In the genomic region with DNA sequence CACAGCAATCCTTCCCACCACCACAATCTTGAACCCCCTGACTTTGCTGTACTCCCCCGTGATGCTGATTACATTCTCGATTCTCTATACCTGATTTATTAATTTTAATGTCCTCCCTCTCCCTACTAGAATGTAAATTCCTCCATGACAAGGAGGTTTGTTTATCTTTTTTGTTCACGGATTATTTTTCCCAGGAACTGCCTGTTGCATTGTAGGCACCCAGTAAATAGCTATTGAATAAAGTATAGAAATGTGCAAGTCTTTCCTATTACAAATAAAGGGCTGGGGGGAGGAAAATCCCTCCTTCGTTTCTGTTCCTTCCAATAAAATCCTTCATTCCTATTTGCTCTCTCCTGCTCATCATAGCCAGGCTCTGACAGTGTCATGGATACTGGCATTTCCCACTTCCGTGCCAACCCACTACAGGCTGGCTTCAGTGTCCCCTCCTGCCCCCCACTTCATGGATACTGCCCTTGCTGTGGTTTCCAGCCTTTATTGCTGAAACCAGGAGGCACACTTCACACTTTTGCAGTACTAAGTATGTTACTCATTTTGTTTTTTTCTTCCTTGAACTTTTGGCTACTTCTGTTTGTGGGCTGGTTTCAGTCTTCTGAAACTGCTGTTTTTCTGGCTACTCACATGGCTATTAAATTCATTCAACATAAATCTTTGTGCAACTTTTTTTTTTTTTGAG, we compare ENCODE assay signal across 10 cellular contexts. TPM values are rescaled to one million over a fixed set of nuclear protein-coding genes. Genes with fewer than 3 reads are reported as not detected.
DNase-seq lines count a peak whose midpoint lies in the region; ATAC-seq, FAIRE-seq and TF ChIP-seq lines count a peak whose summit lies in the region.
"Had no signal": no experiment of that assay in that cellular context is flagged by ENCODE, and none has a peak within 500 bp of the region (broad histone marks: within the 10 kb centered on the region; RNA-seq: fewer than 3 reads in every experiment).

No MANE protein-coding gene starts in this region.

- H3K36me3 ChIP-seq in endothelial cell of umbilical vein (ENCODE audit: control insufficient read depth in 2 of 2, extremely low read depth in 1 of 2, insufficient read depth in 2 of 2, low read length in 2 of 2) = no peaks in the 10 kb centered on the region

- BruUV-seq in endothelial cell of umbilical vein (replicated peaks; lab: Mats Ljungman, UMichigan) = no TSS peak

- intact Hi-C loops in endothelial cell of umbilical vein (cut with micrococcal nuclease) = no loop called here

- no peaks in the 10 kb centered on the region for H3K9me1 ChIP-seq in endothelial cell of umbilical vein (replicated peaks; ENCODE audit: control insufficient read depth, extremely low read depth, insufficient read depth, low read length)

- FAIRE-seq in endothelial cell of umbilical vein (lab: Jason Lieb, UNC) = no peak
- FAIRE-seq: frontal cortex had no signal

- no peak for TF ChIP-seq POLR2A in endothelial cell of umbilical vein (IDR thresholded peaks at IDR 0.05; ENCODE audit: low read depth, low read length)

- POLR2A ChIA-PET in endothelial cell of umbilical vein (lab: Charles Lee) = interaction anchor here (1.0 kb wide), 1 partner anchor 8 kb away, joined by 3 read pairs; a partner anchor contains a TSS

- ATAC-seq in omental fat pad (ENCODE audit: low FRiP score) (peak; percentile 22), HG02588 (IDR thresholded peaks at IDR 0.05; ENCODE audit: unreplicated experiment) (no peak)

- dilution Hi-C loops in endothelial cell of umbilical vein (cut with MboI; ENCODE audit: extremely low pct_ligation_motif_present, low sequenced_read_pairs) = no loop called here

- H3K27me3 ChIP-seq in endothelial cell of umbilical vein (ENCODE audit: control insufficient read depth in 2 of 2, insufficient read depth in 2 of 2, low read length in 2 of 2) = no peaks in the 10 kb centered on the region

- H3K27ac ChIP-seq in endothelial cell of umbilical vein (ENCODE audit: insufficient read depth, low read depth, low read length) = no peak overlapping the region

- H3K9me3 ChIP-seq in endothelial cell of umbilical vein (replicated peaks; ENCODE audit: control insufficient read depth, insufficient read depth, low read length) = no peaks in the 10 kb centered on the region

- peaks cover 82% of the 10 kb centered on the region for H3K79me2 ChIP-seq in endothelial cell of umbilical vein (ENCODE audit: control insufficient read depth, insufficient read depth, low read length)

- H3K4me3 ChIP-seq in AG10803 (ENCODE audit: low read length) = peak overlapping the region; percentile 29; the same call in 1 of the 2 replicates
- H3K4me3 ChIP-seq in endothelial cell of umbilical vein (replicated peaks in 1 of 3; ENCODE audit: insufficient read depth in 1 of 3, low read depth in 1 of 3, low read length in 3 of 3) = no peak overlapping the region

- H4K20me1 ChIP-seq in endothelial cell of umbilical vein (replicated peaks; ENCODE audit: control insufficient read depth, extremely low read depth, insufficient read depth, low read length) = peaks cover 6% of the 10 kb centered on the region

- in situ Hi-C loops in ACHN (cut with HindIII; ENCODE audit: low pct_ligation_motif_present, low pct_unique_long_range_greater_than_20kb, low sequenced_read_pairs) = no loop called here

- peaks cover 22% of the 10 kb centered on the region for H3K4me1 ChIP-seq in endothelial cell of umbilical vein (ENCODE audit: control insufficient read depth, extremely low read depth, insufficient read depth, low read length)

- TF ChIP-seq CTCF in AG10803 (conservative IDR thresholded peaks at IDR 0.05; ENCODE audit: low read length) (no peak), endothelial cell of umbilical vein (IDR thresholded peaks at IDR 0.05; ENCODE audit: extremely low read depth in 1 of 2, insufficient read depth in 1 of 2, low read depth in 1 of 2, low read length in 2 of 2) (no peak), omental fat pad (IDR thresholded peaks at IDR 0.05) (no peak)

- H3K9ac ChIP-seq in endothelial cell of umbilical vein (replicated peaks; ENCODE audit: extremely low read depth, insufficient read depth, low read length) = peak overlapping the region; percentile 9

- no peak overlapping the region for H2AFZ ChIP-seq in endothelial cell of umbilical vein (ENCODE audit: low read depth, low read length)

- no peak overlapping the region for H3K4me2 ChIP-seq in endothelial cell of umbilical vein (ENCODE audit: insufficient read depth, low read length)

- CTCF ChIA-PET in endothelial cell of umbilical vein (lab: Charles Lee) = interaction anchor here (2.1 kb wide), 1 partner anchor 8 kb away, joined by 7 read pairs; a partner anchor contains a TSS

- DNase-seq in AG10803 (ENCODE audit: low read depth) (peak; percentile 82), M059J (ENCODE audit: low read depth) (peak; percentile 86), endothelial cell of umbilical vein (ENCODE audit: low read depth, low spot score) (peak; percentile 52), omental fat pad (ENCODE audit: low spot score) (no peak), ACHN (no peak), UCSD-AML1 (lab: John Stamatoyannopoulos, UW; ENCODE audit: unreplicated experiment) (no peak), ureter (ENCODE audit: low spot score) (no peak)
- DNase-seq: NCI-H1092 treated with DMSO at 0.1 percent for 48 hours had no signal

TF ChIP-seq in endothelial cell of umbilical vein, 7 proteins besides CTCF, POLR2A, EP300 and RAD21:
- no peak for TF ChIP-seq FOS (IDR thresholded peaks at IDR 0.05; ENCODE audit: borderline replicate concordance, insufficient read depth, low read length)
- no peak for TF ChIP-seq MYC (IDR thresholded peaks at IDR 0.05; ENCODE audit: low read depth, low read length)
- TF ChIP-seq, protein P1, sequence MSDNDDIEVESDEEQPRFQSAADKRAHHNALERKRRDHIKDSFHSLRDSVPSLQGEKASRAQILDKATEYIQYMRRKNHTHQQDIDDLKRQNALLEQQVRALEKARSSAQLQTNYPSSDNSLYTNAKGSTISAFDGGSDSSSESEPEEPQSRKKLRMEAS (IDR thresholded peaks at IDR 0.05; ENCODE audit: insufficient read depth, insufficient read length) = no peak
- no peak for TF ChIP-seq POLR2AphosphoS5 (IDR thresholded peaks at IDR 0.05; ENCODE audit: insufficient read depth, low read depth, low read length)
- TF ChIP-seq GATA2 (IDR thresholded peaks at IDR 0.05; ENCODE audit: insufficient read depth, insufficient read length, low read depth, low read length) = no peak
- no peak for TF ChIP-seq EZH2 (IDR thresholded peaks at IDR 0.05; ENCODE audit: borderline replicate concordance, low read depth, low read length, severe bottlenecking)
- no peak for TF ChIP-seq JUN (IDR thresholded peaks at IDR 0.05; ENCODE audit: borderline replicate concordance, insufficient read depth, insufficient read length, low read depth)

RNA-seq across cellular contexts. Expression of a gene that starts 7.5 kb away (rescaled TPM):
- total RNA-seq in M059J (2014; rRNA removed; shearing (Covaris generic)) = 14.5 and 27.8 TPM in 2 replicates
- total RNA-seq in endothelial cell of umbilical vein (46.6 and 58.6 TPM in 2 replicates), omental fat pad (10 to 100 TPM; 45.7 to 63.5 (median 52.1) TPM), ureter (37.2 TPM)
- polyA plus RNA-seq in endothelial cell of umbilical vein = 14.8 and 15.5 TPM in 2 replicates
- 13.3 and 14.2 TPM in 2 replicates for polyA plus RNA-seq in endothelial cell of umbilical vein (2011; cell fraction: cytosol; rRNA removed)
- 27.6 and 30.0 TPM in 2 replicates for polyA plus RNA-seq in endothelial cell of umbilical vein (2011; cell fraction: nucleus; rRNA removed)
- 25.8 and 29.4 TPM in 2 replicates for polyA plus RNA-seq in endothelial cell of umbilical vein (2012)
- 37.9 and 53.5 TPM in 2 replicates for polyA minus RNA-seq in endothelial cell of umbilical vein
- polyA minus RNA-seq in endothelial cell of umbilical vein (2011; cell fraction: cytosol; rRNA and poly(A)+ RNA removed) = 15.1 TPM
- 52.4 and 80.3 TPM in 2 replicates for polyA minus RNA-seq in endothelial cell of umbilical vein (2011; cell fraction: nucleus; rRNA and poly(A)+ RNA removed)

Comparison
In these comparisons a context has a peak if more than half of its experiments do, and no peak if none do; other contexts are left out.
1. DNase-seq: peak in AG10803 (single experiment), M059J (single experiment) and endothelial cell of umbilical vein (single experiment); none in omental fat pad (single experiment), ACHN (single experiment), UCSD-AML1 (single experiment) and ureter (single experiment).